ENCODE assay signal across 1 cellular context in genomic region chr11:1532606-1533341, GRCh38.
TF ChIP-seq lines count a peak whose summit lies in the region.

No MANE protein-coding gene starts in this region.

TF ChIP-seq in WTC11, 78 proteins besides CTCF, POLR2A, EP300 and RAD21 (continued from another document):
- TF ChIP-seq TEAD1 (CRISPR knock-in tag; IDR thresholded peaks at IDR 0.05) (no peak), ZBTB21 (CRISPR knock-in tag; IDR thresholded peaks at IDR 0.05; ENCODE audit: borderline replicate concordance) (no peak), ZNF425 (CRISPR knock-in tag; conservative IDR thresholded peaks at IDR 0.05) (no peak), STAT6 (CRISPR knock-in tag; conservative IDR thresholded peaks at IDR 0.05; ENCODE audit: low read depth) (no peak), FOXJ3 (CRISPR knock-in tag; IDR thresholded peaks at IDR 0.05; ENCODE audit: borderline replicate concordance) (no peak)
